In genomic region chr1:31412205-31412604, GRCh38 we compare ENCODE assay signal across 10 cellular contexts. TPM values are rescaled to one million over a fixed set of nuclear protein-coding genes. Genes with fewer than 3 reads are reported as not detected.
DNase-seq lines count a peak whose midpoint lies in the region; ATAC-seq and TF ChIP-seq lines count a peak whose summit lies in the region.
"Had no signal": no experiment of that assay in that cellular context is flagged by ENCODE, and none has a peak within 500 bp of the region (broad histone marks: within the 10 kb centered on the region; RNA-seq: fewer than 3 reads in every experiment).

No MANE protein-coding gene starts in this region.

- H3K4me3 Mint-ChIP-seq in activated T-cell treated with anti-CD3 and anti-CD28 coated beads, Interleukin-2, amount 50 U/mL, for 72 hours: peak overlapping the region; percentile 62 to 67
- peak overlapping the region; percentile 66 for H3K4me3 Mint-ChIP-seq in activated B cell treated with CpG ODN at 0.5 μM for 24 hours
- H3K4me3 Mint-ChIP-seq in stimulated activated memory B cell treated with anti-CD40 and anti-IgM and Interleukin-4, amounts not matched to agents 10 μg/mL and 1 μg/mL and 100 μg/mL, for 72 hours: peak overlapping the region; percentile 60

- peaks cover 0 to 2% of the 10 kb centered on the region in 2 donors for H3K36me3 Mint-ChIP-seq in activated T-cell treated with anti-CD3 and anti-CD28 coated beads, Interleukin-2, amount 50 U/mL, for 72 hours (ENCODE audit: insufficient read depth in 2 of 2)
- no peaks in the 10 kb centered on the region for H3K36me3 Mint-ChIP-seq in activated B cell treated with CpG ODN at 0.5 μM for 24 hours (ENCODE audit: low read depth)
- no peaks in the 10 kb centered on the region for H3K36me3 Mint-ChIP-seq in stimulated activated memory B cell treated with anti-CD40 and anti-IgM and Interleukin-4, amounts not matched to agents 10 μg/mL and 1 μg/mL and 100 μg/mL, for 72 hours

- intact Hi-C loops in activated B cell treated with CpG ODN at 0.5 μM for 24 hours (cut with micrococcal nuclease): no loop called here

- no peak overlapping the region for H3K27ac Mint-ChIP-seq in activated T-cell treated with anti-CD3 and anti-CD28 coated beads, Interleukin-2, amount 50 U/mL, for 72 hours
- no peak overlapping the region for H3K27ac Mint-ChIP-seq in activated B cell treated with CpG ODN at 0.5 μM for 24 hours
- no peak overlapping the region for H3K27ac Mint-ChIP-seq in stimulated activated memory B cell treated with anti-CD40 and anti-IgM and Interleukin-4, amounts not matched to agents 10 μg/mL and 1 μg/mL and 100 μg/mL, for 72 hours

- H3K4me1 Mint-ChIP-seq in activated T-cell treated with anti-CD3 and anti-CD28 coated beads, Interleukin-2, amount 50 U/mL, for 72 hours (ENCODE audit: low read depth): peaks cover 7% of the 10 kb centered on the region
- peaks cover 10% of the 10 kb centered on the region for H3K4me1 Mint-ChIP-seq in activated B cell treated with CpG ODN at 0.5 μM for 24 hours
- peaks cover 19% of the 10 kb centered on the region for H3K4me1 Mint-ChIP-seq in stimulated activated memory B cell treated with anti-CD40 and anti-IgM and Interleukin-4, amounts not matched to agents 10 μg/mL and 1 μg/mL and 100 μg/mL, for 72 hours

- CTCF ChIA-PET in activated B cell treated with CpG ODN at 0.5 μM for 24 hours (lab: Charles Lee): interaction anchor here (0.9 kb wide), 1 partner anchor 18 kb away, joined by 3 read pairs; no protein-coding TSS in a partner anchor

- 0 out of 2 replicates have a peak overlapping the region, but pooled peaks have one; percentile 51 for H3K4me3 ChIP-seq in iPS-18c (ENCODE audit: insufficient read depth, low read depth, low read length)

- H3K9me3 ChIP-seq in iPS-18c (ENCODE audit: control insufficient read depth, insufficient read depth, low read length): no peaks in the 10 kb centered on the region

- no peaks in the 10 kb centered on the region for H3K9me3 Mint-ChIP-seq in activated T-cell treated with anti-CD3 and anti-CD28 coated beads, Interleukin-2, amount 50 U/mL, for 72 hours
- H3K9me3 Mint-ChIP-seq in activated B cell treated with CpG ODN at 0.5 μM for 24 hours: no peaks in the 10 kb centered on the region
- H3K9me3 Mint-ChIP-seq in stimulated activated memory B cell treated with anti-CD40 and anti-IgM and Interleukin-4, amounts not matched to agents 10 μg/mL and 1 μg/mL and 100 μg/mL, for 72 hours: no peaks in the 10 kb centered on the region

- DNase-seq in activated T-cell treated with anti-CD3 and anti-CD28 coated beads, Interleukin-2, amount 50 U/mL, for 72 hours: no peak
- DNase-seq in activated T-cell treated with anti-CD3 and anti-CD28 coated beads for 4 hours (no peak), activated B cell treated with CpG ODN at 0.5 μM for 24 hours (no peak), COLO668 (lab: John Stamatoyannopoulos, UW; ENCODE audit: unreplicated experiment) (no peak), GF-D8 (lab: John Stamatoyannopoulos, UW) (no peak)
- DNase-seq in effector CD8-positive, alpha-beta T cell (lab: John Stamatoyannopoulos, UW): no peak
- DNase-seq: effector CD4-positive, alpha-beta T cell; NCI-H226 had no signal

- no peak for ATAC-seq in activated T-cell treated with anti-CD3 and anti-CD28 coated beads, Interleukin-2, amount 50 U/mL, for 72 hours (replicated peaks in 1 of 2)
- no peak for ATAC-seq in activated B cell treated with CpG ODN at 0.5 μM for 24 hours (ENCODE audit: low read depth)
- no peak for ATAC-seq in stimulated activated memory B cell treated with anti-CD40 and anti-IgM and Interleukin-4, amounts not matched to agents 10 μg/mL and 1 μg/mL and 100 μg/mL, for 72 hours

- peaks cover 71% of the 10 kb centered on the region for H3K27me3 Mint-ChIP-seq in activated T-cell treated with anti-CD3 and anti-CD28 coated beads, Interleukin-2, amount 50 U/mL, for 72 hours (ENCODE audit: low read depth)
- H3K27me3 Mint-ChIP-seq in activated B cell treated with CpG ODN at 0.5 μM for 24 hours: peaks cover 56% of the 10 kb centered on the region
- H3K27me3 Mint-ChIP-seq in stimulated activated memory B cell treated with anti-CD40 and anti-IgM and Interleukin-4, amounts not matched to agents 10 μg/mL and 1 μg/mL and 100 μg/mL, for 72 hours: peaks cover 85% of the 10 kb centered on the region

- TF ChIP-seq CTCF in activated B cell treated with CpG ODN at 0.5 μM for 24 hours (IDR thresholded peaks at IDR 0.05): no peak

- POLR2A ChIA-PET in activated B cell treated with CpG ODN at 0.5 μM for 24 hours (lab: Charles Lee): interaction anchor here (0.6 kb wide), 1 partner anchor 436 kb away, joined by 3 read pairs; no protein-coding TSS in a partner anchor

RNA-seq across cellular contexts. Expression of gene SERINC2, which starts 0.8 kb away (rescaled TPM):
- total RNA-seq in activated T-cell treated with anti-CD3 and anti-CD28 coated beads, Interleukin-2, amount 50 U/mL, for 72 hours: under 1 TPM; 0.23 to 0.31 TPM
- 0.11 and 0.17 TPM in 2 replicates for total RNA-seq in activated B cell treated with CpG ODN at 0.5 μM for 24 hours

RNA-seq across cellular contexts. Expression of gene FABP3, which starts 39.3 kb away (rescaled TPM):
- not detected for total RNA-seq in activated T-cell treated with anti-CD3 and anti-CD28 coated beads, Interleukin-2, amount 50 U/mL, for 72 hours
- 0.49 TPM in 1 of 2 replicates, not detected in the other for total RNA-seq in activated B cell treated with CpG ODN at 0.5 μM for 24 hours
